In genomic region chr5:128757560-128757959, GRCh38 we compare ENCODE assay signal across 7 cellular contexts.
"Had no signal": no experiment of that assay in that cellular context is flagged by ENCODE, and none has a peak within 500 bp of the region (broad histone marks: within the 10 kb centered on the region; RNA-seq: fewer than 3 reads in every experiment).

No MANE protein-coding gene starts in this region.

- H3K9ac ChIP-seq: GM23248 had no signal

- H2AFZ ChIP-seq: GM23248 had no signal

- DNase-seq: GM23248, GOT3, H7, HFFc6 had no signal

- H3K27ac Mint-ChIP-seq: HFFc6, IgD-negative memory B cell had no signal

- H3K9me3 ChIP-seq: HAP-1 had no signal

- H3K4me3 Mint-ChIP-seq: HFFc6, IgD-negative memory B cell had no signal

- H3K27me3 Mint-ChIP-seq: IgD-negative memory B cell had no signal

- H3K4me3 ChIP-seq: GM23248, HAP-1 had no signal

- H3K9me3 Mint-ChIP-seq: HFFc6 had no signal

- H3K4me1 ChIP-seq: HAP-1 had no signal

- H3K4me1 Mint-ChIP-seq: IgD-negative memory B cell had no signal

- H3K27ac ChIP-seq: GM23248, HL-60 had no signal

- H3K36me3 ChIP-seq: HAP-1 had no signal

- H3K36me3 Mint-ChIP-seq: IgD-negative memory B cell had no signal
